Comparison of ENCODE assay signal across 8 cellular contexts in the genomic region with DNA sequence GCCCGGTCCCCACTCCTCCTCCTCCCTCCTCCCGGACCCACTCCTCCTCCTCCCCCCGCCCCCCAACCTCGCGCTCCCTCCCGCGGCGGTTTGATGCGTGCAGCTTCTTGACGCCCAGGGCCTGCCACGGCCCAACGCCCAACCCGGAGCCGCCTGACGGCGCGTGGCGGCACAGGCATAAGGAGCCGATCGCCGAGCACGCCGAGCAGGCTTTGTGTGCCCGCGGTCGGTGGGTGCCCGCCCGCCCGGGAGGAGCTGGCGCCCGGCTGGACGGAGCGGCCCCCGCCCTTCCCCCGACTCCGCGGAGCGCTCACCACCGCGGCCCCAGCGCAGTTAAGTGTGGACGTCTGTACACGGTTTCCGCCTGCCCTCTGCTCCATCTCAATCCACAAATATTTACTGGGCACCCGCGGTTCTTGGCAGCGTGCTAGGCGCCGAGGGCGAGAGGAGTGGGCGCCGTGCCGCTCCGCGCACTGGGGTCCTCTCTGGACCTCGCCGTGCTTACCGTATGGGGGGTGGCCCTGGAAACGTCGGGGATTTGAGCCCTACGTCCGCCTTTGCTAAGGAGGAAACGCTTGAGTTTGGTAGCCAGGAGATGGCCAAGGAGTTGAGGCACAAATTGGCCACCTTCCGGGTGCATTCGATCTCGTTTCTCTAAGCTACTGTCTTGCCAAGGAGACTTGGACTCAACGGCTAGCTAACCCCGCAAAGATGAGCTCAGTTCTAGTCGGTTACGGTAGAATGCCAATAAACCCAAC. TPM values are rescaled to one million over a fixed set of nuclear protein-coding genes. Genes with fewer than 3 reads are reported as not detected.
DNase-seq lines count a peak whose midpoint lies in the region; ATAC-seq and TF ChIP-seq lines count a peak whose summit lies in the region.

No MANE protein-coding gene starts in this region.

- peak; percentile 62 for ATAC-seq in HG02571 (IDR thresholded peaks at IDR 0.05; ENCODE audit: unreplicated experiment)

- peak overlapping the region; percentile 95 for H3K4me2 ChIP-seq in osteoblast (ENCODE audit: insufficient read depth, low read length)

- peaks cover 36% of the 10 kb centered on the region for H3K4me1 Mint-ChIP-seq in activated naive CD8-positive, alpha-beta T cell treated with anti-CD3 and anti-CD28 coated beads for 36 hours

- peaks cover 4% of the 10 kb centered on the region for H3K36me3 ChIP-seq in osteoblast (ENCODE audit: insufficient read depth, low read length)
- no peaks in the 10 kb centered on the region for H3K36me3 ChIP-seq in testis (ENCODE audit: low read depth, missing control alignments)

- intact Hi-C loops in head of caudate nucleus (cut with DNase I) (loop anchor here (2.0 kb wide), 1 partner anchor 15 kb away; a partner anchor contains a TSS), testis (cut with DNase I; ENCODE audit: low total_unique reads) (no loop called here)

- TF ChIP-seq CTCF in osteoblast (IDR thresholded peaks at IDR 0.05; ENCODE audit: extremely low read depth, low read depth, low read length) = no peak
- TF ChIP-seq CTCF in testis (IDR thresholded peaks at IDR 0.05) = peak in 1 of 3 experiments; percentile 20

- H3K27me3 ChIP-seq in osteoblast (ENCODE audit: insufficient read depth, low read length) = no peaks in the 10 kb centered on the region
- H3K27me3 ChIP-seq in testis = no peaks in the 10 kb centered on the region

- H3K9me3 ChIP-seq in osteoblast (ENCODE audit: low read depth, low read length) (no peaks in the 10 kb centered on the region), testis (no peaks in the 10 kb centered on the region)

- H3K4me1 ChIP-seq in osteoblast (ENCODE audit: insufficient read depth, low read length) (peaks cover 41% of the 10 kb centered on the region), testis (peaks cover 42% of the 10 kb centered on the region)

- H3K4me3 ChIP-seq in osteoblast (ENCODE audit: insufficient read depth, low read length) (peak overlapping the region; percentile 85), testis (peak overlapping the region; percentile 78 to 99)

- TF ChIP-seq POLR2A in testis (IDR thresholded peaks at IDR 0.05) = no peak

- H4K20me1 ChIP-seq in osteoblast (ENCODE audit: insufficient read depth, low read length) = no peaks in the 10 kb centered on the region

- peak overlapping the region; percentile 92 for H3K27ac Mint-ChIP-seq in activated naive CD8-positive, alpha-beta T cell treated with anti-CD3 and anti-CD28 coated beads for 36 hours

- peak overlapping the region; percentile 87 for H2AFZ ChIP-seq in osteoblast (ENCODE audit: low read length)

- H3K79me2 ChIP-seq in osteoblast (ENCODE audit: insufficient read depth, low read length) = peaks cover 58% of the 10 kb centered on the region

- DNase-seq in GM04504 (ENCODE audit: low read depth) (peak; percentile 89), NCI-H1105 (lab: John Stamatoyannopoulos, UW) (peak; percentile 95), SKM-1 (lab: John Stamatoyannopoulos, UW; ENCODE audit: unreplicated experiment) (peak; percentile 98), head of caudate nucleus (peak; percentile 94 to 99 (median 98)), osteoblast (ENCODE audit: insufficient read length, low spot score, missing footprints) (peak; percentile 99), testis (peak; percentile 97)
- peak; percentile 96 for DNase-seq in activated naive CD8-positive, alpha-beta T cell treated with anti-CD3 and anti-CD28 coated beads for 36 hours

- H3K27ac ChIP-seq in osteoblast (ENCODE audit: low read depth, low read length) = peak overlapping the region; percentile 67
- peak overlapping the region; percentile 79 to 97 for H3K27ac ChIP-seq in testis

- peaks cover 32% of the 10 kb centered on the region for H3K36me3 Mint-ChIP-seq in activated naive CD8-positive, alpha-beta T cell treated with anti-CD3 and anti-CD28 coated beads for 36 hours

- WGBS in testis, 2 donors = 0 to 1% methylated on average over 14 to 70 of the region's 70 CpGs

- H3K27me3 Mint-ChIP-seq in activated naive CD8-positive, alpha-beta T cell treated with anti-CD3 and anti-CD28 coated beads for 36 hours = no peaks in the 10 kb centered on the region

- no peaks in the 10 kb centered on the region for H3K9me3 Mint-ChIP-seq in activated naive CD8-positive, alpha-beta T cell treated with anti-CD3 and anti-CD28 coated beads for 36 hours

- H3K4me3 Mint-ChIP-seq in activated naive CD8-positive, alpha-beta T cell treated with anti-CD3 and anti-CD28 coated beads for 36 hours = peak overlapping the region; percentile 83

RNA-seq across cellular contexts. Expression of a gene that starts 0.4 kb away (rescaled TPM):
- 100 to 1,000 TPM; 271 to 274 TPM for total RNA-seq in activated naive CD8-positive, alpha-beta T cell treated with anti-CD3 and anti-CD28 coated beads for 36 hours
- total RNA-seq in osteoblast (167 and 177 TPM in 2 replicates), testis (10 to 100 TPM; 78.2 to 97.7 TPM)
- polyA plus RNA-seq in testis (ENCODE audit: insufficient read depth, low read depth, low replicate concordance) = 133 TPM

RNA-seq across cellular contexts. Expression of a gene that starts 11.0 kb away (rescaled TPM):
- total RNA-seq in activated naive CD8-positive, alpha-beta T cell treated with anti-CD3 and anti-CD28 coated beads for 36 hours = 10 to 100 TPM; 85.1 to 94.6 TPM
- 16.2 and 17.7 TPM in 2 replicates for total RNA-seq in osteoblast
- total RNA-seq in testis = 10 to 100 TPM; 36.6 to 51.7 TPM
- 101 TPM for polyA plus RNA-seq in testis (ENCODE audit: insufficient read depth, low read depth, low replicate concordance)

RNA-seq across cellular contexts. Expression of a gene that starts 15.4 kb away (rescaled TPM):
- 10 to 100 TPM; 91.8 to 96.0 TPM for total RNA-seq in activated naive CD8-positive, alpha-beta T cell treated with anti-CD3 and anti-CD28 coated beads for 36 hours
- total RNA-seq in osteoblast = 18.0 and 22.8 TPM in 2 replicates
- 10 to 100 TPM; 53.3 to 62.0 TPM for total RNA-seq in testis
- polyA plus RNA-seq in testis (ENCODE audit: insufficient read depth, low read depth, low replicate concordance) = 68.3 TPM

RNA-seq across cellular contexts. Expression of a gene that starts 23.3 kb away (rescaled TPM):
- total RNA-seq in activated naive CD8-positive, alpha-beta T cell treated with anti-CD3 and anti-CD28 coated beads for 36 hours = 10 to 100 TPM; 74.9 to 77.4 TPM
- total RNA-seq in osteoblast (16.8 and 21.0 TPM in 2 replicates), testis (100 to 1,000 TPM in 1 of 2 donors, 10 to 100 TPM in 1; 60.9 to 150 TPM)
- polyA plus RNA-seq in testis (ENCODE audit: insufficient read depth, low read depth, low replicate concordance) = 223 TPM

RNA-seq across cellular contexts. Expression of a gene that starts 23.6 kb away (rescaled TPM):
- total RNA-seq in activated naive CD8-positive, alpha-beta T cell treated with anti-CD3 and anti-CD28 coated beads for 36 hours = 10 to 100 TPM; 24.4 to 24.9 TPM
- total RNA-seq in osteoblast (8.3 and 12.7 TPM in 2 replicates), testis (10 to 100 TPM; 34.1 to 69.0 TPM)
- 50.5 TPM for polyA plus RNA-seq in testis (ENCODE audit: insufficient read depth, low read depth, low replicate concordance)

Comparison
In these comparisons a context has a peak if more than half of its experiments do, and no peak if none do; other contexts are left out.
1. Peak in every context shown above with its lines: DNase-seq, ATAC-seq, H3K4me3 ChIP-seq and H3K27ac ChIP-seq.